25 cellular contexts compared by ENCODE assay signal in genomic region chr3:144189044-144189443, GRCh38.
DNase-seq lines count a peak whose midpoint lies in the region; ATAC-seq and TF ChIP-seq lines count a peak whose summit lies in the region.
"Had no signal": no experiment of that assay in that cellular context is flagged by ENCODE, and none has a peak within 500 bp of the region (broad histone marks: within the 10 kb centered on the region; RNA-seq: fewer than 3 reads in every experiment).

No MANE protein-coding gene starts in this region.

- intact Hi-C loops in prostate gland (cut with DNase I) = no loop called here

- H3K27ac ChIP-seq in prostate gland = no peak overlapping the region
- H3K27ac ChIP-seq: body of pancreas, C4-2B, colonic mucosa, hepatocyte, HL-60, ovary, vagina had no signal

- WGBS in prostate gland = 100% methylated on average over 2 of the region's 2 CpGs

- H3K4me1 ChIP-seq in prostate gland (replicated peaks) = no peaks in the 10 kb centered on the region
- H3K4me1 ChIP-seq: body of pancreas, colonic mucosa, vagina had no signal

- DNase-seq in AG10803 (ENCODE audit: low read depth) (peak; percentile 8), M059J (ENCODE audit: low read depth) (peak; percentile 21), dedifferentiated amniotic fluid mesenchymal stem cell (ENCODE audit: extremely low spot score) (peak; percentile 20), islet precursor cell (peak; percentile 67), DMS 273 (lab: John Stamatoyannopoulos, UW; ENCODE audit: unreplicated experiment) (no peak), UCSD-AML1 (lab: John Stamatoyannopoulos, UW; ENCODE audit: unreplicated experiment) (no peak), prostate gland (ENCODE audit: low spot score) (no peak)
- DNase-seq: activated CD4-positive, alpha-beta T cell treated with anti-CD3 and anti-CD28 coated beads for 36 hours; activated CD8-positive, alpha-beta memory T cell treated with anti-CD3 and anti-CD28 coated beads, Interleukin-2, amount 10 ng/mL, durations not matched to agents 7 days and 5 days; body of pancreas; colonic mucosa; naive thymus-derived CD4-positive, alpha-beta T cell; NCI-H1048; NCI-H526; OCI-M1; ovary; right cardiac atrium; SHP77; stimulated activated CD4-positive, alpha-beta T cell treated with anti-CD3 and anti-CD28 coated beads, Interleukin-15, amount 100 ng/mL, for 24 hours had no signal

- H3K4me3 ChIP-seq in AG10803 (ENCODE audit: low read length) (no peak overlapping the region), prostate gland (no peak overlapping the region)
- H3K4me3 ChIP-seq: body of pancreas, colonic mucosa, hepatocyte, ovary, vagina had no signal

- no peak for TF ChIP-seq CTCF in AG10803 (conservative IDR thresholded peaks at IDR 0.05; ENCODE audit: low read length)
- no peak for TF ChIP-seq CTCF in prostate gland (IDR thresholded peaks at IDR 0.05)

- H3K36me3 ChIP-seq in prostate gland = no peaks in the 10 kb centered on the region
- H3K36me3 ChIP-seq: colonic mucosa, ovary, vagina had no signal

- TF ChIP-seq POLR2A in prostate gland (IDR thresholded peaks at IDR 0.05) = no peak

- ATAC-seq in HG02610 (IDR thresholded peaks at IDR 0.05; ENCODE audit: unreplicated experiment) = no peak
- ATAC-seq: activated CD4-positive, alpha-beta T cell treated with anti-CD3 and anti-CD28 coated beads for 36 hours; activated CD8-positive, alpha-beta memory T cell treated with anti-CD3 and anti-CD28 coated beads, Interleukin-2, amount 10 ng/mL, durations not matched to agents 7 days and 5 days; activated naive CD4-positive, alpha-beta T cell treated with anti-CD3 and anti-CD28 coated beads, Interleukin-2, amount 50 U/mL, for 72 hours; body of pancreas; naive thymus-derived CD4-positive, alpha-beta T cell; right cardiac atrium had no signal

- H3K9me3 ChIP-seq in prostate gland = no peaks in the 10 kb centered on the region
- H3K9me3 ChIP-seq: body of pancreas, ovary, vagina had no signal

- no peaks in the 10 kb centered on the region for H3K27me3 ChIP-seq in prostate gland (replicated peaks; ENCODE audit: insufficient read depth)
- H3K27me3 ChIP-seq: body of pancreas, colonic mucosa, hepatocyte, ovary, vagina had no signal

Comparison
In these comparisons a context has a peak if more than half of its experiments do, and no peak if none do; other contexts are left out.
1. DNase-seq: peak in AG10803 (single experiment), M059J (single experiment), dedifferentiated amniotic fluid mesenchymal stem cell (single experiment) and islet precursor cell (single experiment); none in DMS 273 (single experiment), UCSD-AML1 (single experiment) and prostate gland (single experiment).